16 cellular contexts compared by ENCODE assay signal in genomic region chr18:64379662-64380061, GRCh38.
DNase-seq lines count a peak whose midpoint lies in the region; ATAC-seq and TF ChIP-seq lines count a peak whose summit lies in the region.
"Had no signal": no experiment of that assay in that cellular context is flagged by ENCODE, and none has a peak within 500 bp of the region (broad histone marks: within the 10 kb centered on the region; RNA-seq: fewer than 3 reads in every experiment).

No MANE protein-coding gene starts in this region.

- H2AFZ ChIP-seq in KMS-11 (ENCODE audit: low read depth) = 0 out of 2 replicates have a peak overlapping the region, but pooled peaks have one; percentile 15

- no peaks in the 10 kb centered on the region for H4K20me1 ChIP-seq in KMS-11 (ENCODE audit: insufficient read depth)

- H3K9ac ChIP-seq in KMS-11 = no peak overlapping the region

- intact Hi-C loops in adrenal gland (cut with DNase I) = no loop called here

- H3K27me3 ChIP-seq in KMS-11 (ENCODE audit: insufficient read depth, low read depth) (no peaks in the 10 kb centered on the region), adrenal gland (no peaks in the 10 kb centered on the region)
- H3K27me3 ChIP-seq: esophagus muscularis mucosa, heart right ventricle, Peyer's patch had no signal

- TF ChIP-seq CTCF in KMS-11 (conservative IDR thresholded peaks at IDR 0.05; ENCODE audit: low read depth, low read length) = no peak
- TF ChIP-seq CTCF in adrenal gland (IDR thresholded peaks at IDR 0.05) = no peak

- H3K36me3 ChIP-seq in KMS-11 (ENCODE audit: insufficient read depth) = no peaks in the 10 kb centered on the region
- H3K36me3 ChIP-seq in adrenal gland (replicated peaks in 1 of 2) = no peaks in the 10 kb centered on the region
- H3K36me3 ChIP-seq: esophagus muscularis mucosa, heart right ventricle, Peyer's patch had no signal

- no peak for TF ChIP-seq POLR2A in adrenal gland (IDR thresholded peaks at IDR 0.05)

- H3K4me2 ChIP-seq in KMS-11 = peak overlapping the region; percentile 87

- H3K79me2 ChIP-seq in KMS-11 (ENCODE audit: insufficient read depth, low read depth) = no peaks in the 10 kb centered on the region

- no peaks in the 10 kb centered on the region for H3K9me3 ChIP-seq in adrenal gland (replicated peaks in 1 of 3)
- H3K9me3 ChIP-seq: esophagus muscularis mucosa, Peyer's patch had no signal

- ATAC-seq in GM18868 (IDR thresholded peaks at IDR 0.05; ENCODE audit: unreplicated experiment) (peak; percentile 12), GM21390 (IDR thresholded peaks at IDR 0.05; ENCODE audit: unreplicated experiment) (peak; percentile 18), HG02884 (IDR thresholded peaks at IDR 0.05; ENCODE audit: unreplicated experiment) (peak; percentile 28)
- ATAC-seq: HCT116, heart right ventricle, mucosa of descending colon had no signal

- H3K4me3 ChIP-seq in KMS-11 (IDR thresholded peaks at IDR 0.05; ENCODE audit: insufficient read depth, low read depth, low read length) = no peak overlapping the region
- no peak overlapping the region for H3K4me3 ChIP-seq in adrenal gland
- H3K4me3 ChIP-seq: esophagus muscularis mucosa, heart right ventricle, mucosa of descending colon, Peyer's patch had no signal

- DNase-seq in adrenal gland = no peak
- DNase-seq in hepatic stellate cell (ENCODE audit: low spot score) = no peak
- no peak for DNase-seq in activated CD4-positive, alpha-beta T cell treated with anti-CD3 and anti-CD28 coated beads for 48 hours
- DNase-seq in activated gamma-delta T cell (lab: John Stamatoyannopoulos, UW) = no peak
- DNase-seq: activated effector memory CD4-positive, alpha-beta T cell treated with anti-CD3 and anti-CD28 coated beads, Interleukin-2, amount 50 U/mL, for 16 hours; heart right ventricle; mucosa of descending colon; NCI-H2081 treated with DMSO at 0.1 percent for 48 hours; NCI-H526; Peyer's patch had no signal

- peak overlapping the region; percentile 64 for H3K27ac ChIP-seq in KMS-11
- no peak overlapping the region for H3K27ac ChIP-seq in adrenal gland
- H3K27ac ChIP-seq: esophagus muscularis mucosa, heart right ventricle, Peyer's patch had no signal

- 82 to 95% (median 88%) methylated on average over 1 of the region's 1 CpG for WGBS in adrenal gland, 4 donors

- H3K4me1 ChIP-seq in KMS-11 (ENCODE audit: low read depth, poor library complexity, severe bottlenecking) (peaks cover 45% of the 10 kb centered on the region), adrenal gland (replicated peaks in 1 of 2) (no peaks in the 10 kb centered on the region)
- H3K4me1 ChIP-seq: esophagus muscularis mucosa, heart right ventricle, Peyer's patch had no signal
